In the genomic region with DNA sequence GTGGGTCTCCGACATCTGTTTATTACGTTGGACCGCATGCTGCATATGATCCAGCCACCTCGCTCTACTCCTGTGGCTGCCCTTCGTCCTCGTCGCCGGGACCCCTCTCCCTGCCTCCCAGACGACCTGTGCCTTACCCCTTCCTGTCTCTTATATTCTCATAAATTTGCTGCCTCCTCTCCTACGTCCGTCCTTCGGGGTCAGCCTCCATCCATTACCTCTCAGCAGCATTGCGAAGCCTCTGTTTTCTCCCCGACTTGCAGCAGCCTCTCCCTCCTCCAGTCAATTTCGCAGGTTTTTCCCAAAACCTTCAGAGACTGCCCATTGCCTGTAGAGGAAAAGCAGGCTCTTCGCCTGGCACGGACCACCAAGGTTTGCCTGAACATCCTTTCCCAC, we compare ENCODE assay signal across 13 cellular contexts. TPM values are rescaled to one million over a fixed set of nuclear protein-coding genes. Genes with fewer than 3 reads are reported as not detected.
A peak's percentile ranks its signal among the peaks of the same experiment; 100 is the strongest.
DNase-seq lines count a peak whose midpoint lies in the region; ATAC-seq and TF ChIP-seq lines count a peak whose summit lies in the region.
"Had no signal": no experiment of that assay in that cellular context is flagged by ENCODE, and none has a peak within 500 bp of the region (broad histone marks: within the 10 kb centered on the region; RNA-seq: fewer than 3 reads in every experiment).

No MANE protein-coding gene starts in this region.

- H3K4me3 ChIP-seq in iPS-18c (ENCODE audit: insufficient read depth, low read depth, low read length) (peak overlapping the region; percentile 66), spleen (peak overlapping the region in 7 of 8 donors; percentile 4 to 61 (median 29))

- H3K27ac Mint-ChIP-seq in T-helper 2 cell treated with Interferon-gamma antibody and Interleukin-4, amounts not matched to agents 5 μg/mL and 100 μg/mL, for 36 hours: no peak overlapping the region
- no peak overlapping the region for H3K27ac Mint-ChIP-seq in activated T-helper 17 cell treated with anti-CD3 and anti-CD28 coated beads, Interleukin-2, amount 50 U/mL, for 72 hours

- no peaks in the 10 kb centered on the region for H3K36me3 Mint-ChIP-seq in T-helper 2 cell treated with Interferon-gamma antibody and Interleukin-4, amounts not matched to agents 5 μg/mL and 100 μg/mL, for 36 hours (ENCODE audit: low read depth)
- no peaks in the 10 kb centered on the region for H3K36me3 Mint-ChIP-seq in activated T-helper 17 cell treated with anti-CD3 and anti-CD28 coated beads, Interleukin-2, amount 50 U/mL, for 72 hours (ENCODE audit: low read depth)

- no peak for TF ChIP-seq POLR2A in spleen (IDR thresholded peaks at IDR 0.05)

- H3K27me3 ChIP-seq in spleen (replicated peaks in 1 of 7): peaks cover 4 to 54% (median 27%) of the 10 kb centered on the region in 7 donors

- H3K9me3 ChIP-seq in iPS-18c (ENCODE audit: control insufficient read depth, insufficient read depth, low read length) (peaks cover 3% of the 10 kb centered on the region), spleen (peaks cover 0 to under 1% (median 0%) of the 10 kb centered on the region in 8 donors)
- H3K9me3 ChIP-seq: heart right ventricle had no signal

- peaks cover 6% of the 10 kb centered on the region for H3K4me1 Mint-ChIP-seq in T-helper 2 cell treated with Interferon-gamma antibody and Interleukin-4, amounts not matched to agents 5 μg/mL and 100 μg/mL, for 36 hours (ENCODE audit: low read depth)
- peaks cover 9% of the 10 kb centered on the region for H3K4me1 Mint-ChIP-seq in activated T-helper 17 cell treated with anti-CD3 and anti-CD28 coated beads, Interleukin-2, amount 50 U/mL, for 72 hours

- WGBS in spleen, 5 donors: 9 to 22% (median 15%) methylated on average over 17 of the region's 17 CpGs

- peaks cover 50% of the 10 kb centered on the region for H3K27me3 Mint-ChIP-seq in T-helper 2 cell treated with Interferon-gamma antibody and Interleukin-4, amounts not matched to agents 5 μg/mL and 100 μg/mL, for 36 hours (ENCODE audit: low read depth)
- peaks cover 48% of the 10 kb centered on the region for H3K27me3 Mint-ChIP-seq in activated T-helper 17 cell treated with anti-CD3 and anti-CD28 coated beads, Interleukin-2, amount 50 U/mL, for 72 hours

- H3K9me3 Mint-ChIP-seq in T-helper 2 cell treated with Interferon-gamma antibody and Interleukin-4, amounts not matched to agents 5 μg/mL and 100 μg/mL, for 36 hours: no peaks in the 10 kb centered on the region
- H3K9me3 Mint-ChIP-seq in activated T-helper 17 cell treated with anti-CD3 and anti-CD28 coated beads, Interleukin-2, amount 50 U/mL, for 72 hours: no peaks in the 10 kb centered on the region

- intact Hi-C loops in spleen (cut with DNase I; ENCODE audit: low total_unique reads): loop anchor here (10.0 kb wide), 1 partner anchor 617 kb away; the partner anchor contains the start of genes ARF5 and GCC1

- peak overlapping the region; percentile 39 for H3K4me3 Mint-ChIP-seq in T-helper 2 cell treated with Interferon-gamma antibody and Interleukin-4, amounts not matched to agents 5 μg/mL and 100 μg/mL, for 36 hours
- peak overlapping the region; percentile 57 for H3K4me3 Mint-ChIP-seq in activated T-helper 17 cell treated with anti-CD3 and anti-CD28 coated beads, Interleukin-2, amount 50 U/mL, for 72 hours

- H3K4me1 ChIP-seq in spleen: peaks cover 8 to 16% (median 12%) of the 10 kb centered on the region in 6 donors

- no peak for TF ChIP-seq CTCF in spleen (IDR thresholded peaks at IDR 0.05 in 8 of 11, conservative IDR thresholded peaks at IDR 0.05 in 3 of 11)

- H3K27ac ChIP-seq in spleen: no peak overlapping the region
- H3K27ac ChIP-seq: heart right ventricle had no signal

- H3K36me3 ChIP-seq in spleen: no peaks in the 10 kb centered on the region
- H3K36me3 ChIP-seq: heart right ventricle had no signal

- DNase-seq in T-helper 2 cell treated with Interferon-gamma antibody and Interleukin-4, amounts not matched to agents 5 μg/mL and 100 μg/mL, for 36 hours (ENCODE audit: low spot score): no peak
- no peak for DNase-seq in T-helper 2 cell
- no peak for DNase-seq in spleen
- no peak for DNase-seq in central memory CD4-positive, alpha-beta T cell
- no peak for DNase-seq in putamen (ENCODE audit: low spot score)
- DNase-seq: 8988T; activated naive CD4-positive, alpha-beta T cell; heart right ventricle; midbrain; small intestine had no signal

- ATAC-seq in activated T-helper 17 cell treated with anti-CD3 and anti-CD28 coated beads, Interleukin-2, amount 50 U/mL, for 72 hours (replicated peaks): no peak
- no peak for ATAC-seq in GM21526 (IDR thresholded peaks at IDR 0.05; ENCODE audit: low FRiP score, unreplicated experiment)

RNA-seq across cellular contexts. Expression of gene LEP, which starts 39.4 kb away (rescaled TPM):
- total RNA-seq in activated T-helper 17 cell treated with anti-CD3 and anti-CD28 coated beads, Interleukin-2, amount 50 U/mL, for 72 hours: not detected
- under 1 TPM in 2 of 7 donors, not detected in 5; 0.12 to 0.44 TPM for total RNA-seq in spleen
- polyA plus RNA-seq in spleen: under 1 TPM; 0.06 to 0.21 (median 0.13) TPM
